In genomic region chr17:50094753-50095616, GRCh38 we compare ENCODE assay signal across 1 cellular context.
TF ChIP-seq lines count a peak whose summit lies in the region.

TSS of gene PDK2 (plus strand) at chr17:50095351. CDS start at chr17:50095436, 85 bp downstream.

TF ChIP-seq in HepG2, 621 proteins besides CTCF, POLR2A, EP300 and RAD21 (continued from another document and continues in another):
- TF ChIP-seq NBN (conservative IDR thresholded peaks at IDR 0.05) = no peak
- peak; percentile 49; the same call in 1 of the 2 replicates for TF ChIP-seq PITX1 (CRISPR knock-in tag; IDR thresholded peaks at IDR 0.05)
- TF ChIP-seq ZNF207 (IDR thresholded peaks at IDR 0.05; ENCODE audit: borderline replicate concordance) = no peak
- TF ChIP-seq FOSL1 (CRISPR knock-in tag; IDR thresholded peaks at IDR 0.05; ENCODE audit: borderline replicate concordance) = no peak
- no peak for TF ChIP-seq ZNF367 (CRISPR knock-in tag; IDR thresholded peaks at IDR 0.05; ENCODE audit: borderline replicate concordance)
- 0 out of 2 replicates have a peak, but pooled peaks have one; percentile 72 for TF ChIP-seq ZNF280B (CRISPR knock-in tag; IDR thresholded peaks at IDR 0.05; ENCODE audit: borderline replicate concordance)
- no peak for TF ChIP-seq ZNF143 (CRISPR knock-in tag; IDR thresholded peaks at IDR 0.05)
- peak; percentile 89 for TF ChIP-seq RAD51 (IDR thresholded peaks at IDR 0.05; ENCODE audit: borderline replicate concordance)
- TF ChIP-seq ZNF792 (CRISPR knock-in tag; IDR thresholded peaks at IDR 0.05) = peak; percentile 58; the same call in 1 of the 2 replicates
- no peak for TF ChIP-seq HNRNPH1 (optimal IDR thresholded peaks at IDR 0.05; ENCODE audit: low read depth, low read length)
- no peak for TF ChIP-seq MAFK (conservative IDR thresholded peaks at IDR 0.05 in 1 of 2, IDR thresholded peaks at IDR 0.05 in 1 of 2; ENCODE audit: low read length in 2 of 2)
- TF ChIP-seq ZNF510 (CRISPR knock-in tag; IDR thresholded peaks at IDR 0.05; ENCODE audit: low read depth) = 0 out of 2 replicates have a peak, but pooled peaks have one; percentile 31
- no peak for TF ChIP-seq ATM (IDR thresholded peaks at IDR 0.05; ENCODE audit: borderline replicate concordance)
- peak; percentile 79; the same call in 1 of the 2 replicates for TF ChIP-seq ZNF768 (CRISPR knock-in tag; IDR thresholded peaks at IDR 0.05)
- peak; percentile 67 for TF ChIP-seq BCL6 (CRISPR knock-in tag; IDR thresholded peaks at IDR 0.05)
- 0 out of 2 replicates have a peak, but pooled peaks have one; percentile 49 for TF ChIP-seq ZBTB26 (CRISPR knock-in tag; IDR thresholded peaks at IDR 0.05; ENCODE audit: borderline replicate concordance)
- no peak; a peak in 1 of 4 replicates for TF ChIP-seq REST (IDR thresholded peaks at IDR 0.05; ENCODE audit: borderline replicate concordance in 1 of 2, low read depth in 1 of 2, low read length in 2 of 2)
- no peak for TF ChIP-seq NPAS2 (CRISPR knock-in tag; IDR thresholded peaks at IDR 0.05; ENCODE audit: borderline replicate concordance)
- peak; percentile 55 for TF ChIP-seq ZNF770 (CRISPR knock-in tag; IDR thresholded peaks at IDR 0.05)
- TF ChIP-seq ZKSCAN1 (IDR thresholded peaks at IDR 0.05; ENCODE audit: low read length) = no peak
- peak; percentile 86 for TF ChIP-seq ZNF687 (CRISPR knock-in tag; IDR thresholded peaks at IDR 0.05)
- TF ChIP-seq MLX (CRISPR knock-in tag; IDR thresholded peaks at IDR 0.05) = peak; percentile 74; the same call in 1 of the 2 replicates
- TF ChIP-seq GMEB2 (CRISPR knock-in tag; IDR thresholded peaks at IDR 0.05; ENCODE audit: low read depth) = peak; percentile 68; the same call in 1 of the 2 replicates
- no peak for TF ChIP-seq U2AF1 (optimal IDR thresholded peaks at IDR 0.05; ENCODE audit: low read depth, low read length)
- peak; percentile 8; the same call in 1 of the 2 replicates for TF ChIP-seq NR2F6 (IDR thresholded peaks at IDR 0.05)
- TF ChIP-seq NR2F6 (CRISPR knock-in tag; IDR thresholded peaks at IDR 0.05) = no peak; the same call in 1 of the 2 replicates
- TF ChIP-seq TRIM22 (IDR thresholded peaks at IDR 0.05) = no peak
- 0 out of 2 replicates have a peak, but pooled peaks have one; percentile 17 for TF ChIP-seq DMTF1 (CRISPR knock-in tag; IDR thresholded peaks at IDR 0.05)
- peak; percentile 91 for TF ChIP-seq TEAD3 (CRISPR knock-in tag; optimal IDR thresholded peaks at IDR 0.05; ENCODE audit: borderline replicate concordance)
- no peak for TF ChIP-seq HHEX (CRISPR knock-in tag; IDR thresholded peaks at IDR 0.05)
- no peak for TF ChIP-seq ETS1 (CRISPR knock-in tag; IDR thresholded peaks at IDR 0.05)
- peak; percentile 43; the same call in 1 of the 2 replicates for TF ChIP-seq ZMYM3 (CRISPR knock-in tag; IDR thresholded peaks at IDR 0.05)
- 0 out of 2 replicates have a peak, but pooled peaks have one; percentile 70 for TF ChIP-seq ZNF737 (CRISPR knock-in tag; IDR thresholded peaks at IDR 0.05; ENCODE audit: borderline replicate concordance)
- no peak for TF ChIP-seq RARG (CRISPR knock-in tag; IDR thresholded peaks at IDR 0.05; ENCODE audit: low read depth)
